20 cellular contexts compared by ENCODE assay signal in the genomic region with DNA sequence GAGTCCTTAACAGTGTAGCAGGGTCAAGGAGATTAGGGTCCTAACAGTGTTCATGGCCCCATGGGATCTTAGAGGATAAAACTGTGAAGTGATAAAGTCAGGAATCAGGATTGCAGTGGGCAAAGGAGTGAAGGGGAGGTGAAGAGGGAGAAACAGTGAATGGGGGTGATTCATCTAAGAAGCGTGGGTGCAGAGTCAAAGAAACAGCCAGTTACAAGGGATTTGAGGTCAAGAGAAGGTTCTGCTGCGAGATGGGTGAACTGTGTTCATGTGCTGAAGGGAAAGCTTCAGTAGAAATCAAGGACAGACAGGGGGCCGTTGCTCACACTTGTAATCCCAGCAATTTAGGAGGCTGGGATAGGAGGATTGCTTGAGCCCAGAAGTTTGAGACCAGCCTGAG.
"Had no signal": no experiment of that assay in that cellular context is flagged by ENCODE, and none has a peak within 500 bp of the region (broad histone marks: within the 10 kb centered on the region; RNA-seq: fewer than 3 reads in every experiment).

No MANE protein-coding gene starts in this region.

- H3K27me3 Mint-ChIP-seq: memory B cell; stimulated activated memory B cell treated with anti-CD40 and anti-IgM and Interleukin-4, amounts not matched to agents 10 μg/mL and 1 μg/mL and 100 μg/mL, for 72 hours; type B pancreatic cell had no signal

- H3K4me3 Mint-ChIP-seq: memory B cell; natural killer cell; stimulated activated memory B cell treated with anti-CD40 and anti-IgM and Interleukin-4, amounts not matched to agents 10 μg/mL and 1 μg/mL and 100 μg/mL, for 72 hours; type B pancreatic cell had no signal

- H3K9me3 Mint-ChIP-seq: memory B cell; natural killer cell; stimulated activated memory B cell treated with anti-CD40 and anti-IgM and Interleukin-4, amounts not matched to agents 10 μg/mL and 1 μg/mL and 100 μg/mL, for 72 hours; type B pancreatic cell had no signal

- DNase-seq: colonic mucosa; dermis blood vessel endothelial cell; effector memory CD4-positive, alpha-beta T cell; erythroblast; esophagus squamous epithelium; gastrocnemius medialis; kidney; natural killer cell; occipital lobe; pancreas; right lobe of liver; stimulated activated CD4-positive, alpha-beta T cell treated with anti-CD3 and anti-CD28 coated beads, Interleukin-2, amount 100 ng/mL, for 24 hours; stimulated activated CD4-positive, alpha-beta T cell treated with anti-CD3 and anti-CD28 coated beads, Interleukin-4, amount 100 ng/mL, for 24 hours; stimulated activated naive CD8-positive, alpha-beta T cell treated with anti-CD3 and anti-CD28 coated beads, Interleukin-15, Interleukin-2, amounts not matched to agents 100 U/mL and 50 U/mL, for 24 hours; substantia nigra; testis; tibial artery had no signal

- H3K27ac Mint-ChIP-seq: memory B cell; stimulated activated memory B cell treated with anti-CD40 and anti-IgM and Interleukin-4, amounts not matched to agents 10 μg/mL and 1 μg/mL and 100 μg/mL, for 72 hours; type B pancreatic cell had no signal
